In the genomic region with DNA sequence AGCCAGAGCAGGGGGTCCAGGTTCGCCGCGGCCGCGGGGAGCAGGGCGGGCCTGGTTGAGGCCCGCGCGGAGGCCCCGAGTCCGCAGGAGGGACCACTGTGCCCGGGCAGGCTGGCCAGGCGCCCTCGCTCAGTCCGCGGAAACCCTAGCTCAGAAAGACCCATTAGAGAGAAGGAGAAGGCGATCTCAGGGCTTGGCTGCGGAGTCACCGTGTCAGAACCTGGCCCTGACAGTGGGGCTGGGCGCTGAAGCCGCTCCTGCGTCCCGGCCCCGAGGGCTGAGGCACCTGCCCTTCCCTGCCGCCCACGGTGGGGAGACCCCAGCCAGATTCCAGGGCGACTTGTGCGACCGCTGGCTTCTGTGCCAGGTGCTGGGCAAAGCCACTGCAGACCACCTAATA, we compare ENCODE assay signal across 23 cellular contexts. TPM values are rescaled to one million over a fixed set of nuclear protein-coding genes. Genes with fewer than 3 reads are reported as not detected.
DNase-seq lines count a peak whose midpoint lies in the region; ATAC-seq, FAIRE-seq and TF ChIP-seq lines count a peak whose summit lies in the region.
"Had no signal": no experiment of that assay in that cellular context is flagged by ENCODE, and none has a peak within 500 bp of the region (broad histone marks: within the 10 kb centered on the region; RNA-seq: fewer than 3 reads in every experiment).

No MANE protein-coding gene starts in this region.

- H3K9me3 Mint-ChIP-seq in GM23338, result no peaks in the 10 kb centered on the region
- H3K9me3 Mint-ChIP-seq: CD4-positive, alpha-beta T cell; CD8-positive, alpha-beta memory T cell; HFFc6 had no signal

- CTCF ChIA-PET in H1 (lab: Charles Lee; ENCODE audit: partially characterized antibody), result interaction anchor here (1.1 kb wide), 1 partner anchor 251 kb away, joined by 3 read pairs; no protein-coding TSS in a partner anchor

- 95% methylated on average over 23 of the region's 29 CpGs; no CpG with 5 or more reads in 1 of the 2 experiments for WGBS in H1 (ENCODE audit: extremely low coverage in 1 of 2, insufficient coverage in 1 of 2, insufficient read length in 1 of 2, insufficient replicate concordance in 2 of 2, low coverage in 1 of 2, low lambda C conversion rate in 2 of 2, missing lambda C conversion rate in 1 of 2), 2 experiments
- WGBS in sigmoid colon, 2 donors, result 85 to 93% methylated on average over 29 of the region's 29 CpGs
- WGBS in body of pancreas, 2 donors, result 74 to 91% methylated on average over 25 to 28 of the region's 29 CpGs

- no peak overlapping the region for H2BK120ac ChIP-seq in H1 (replicated peaks; ENCODE audit: low read depth, low read length)

- H3K56ac ChIP-seq in H1 (replicated peaks; ENCODE audit: insufficient read length, low read depth, low read length), result no peak overlapping the region

- H2BK15ac ChIP-seq in H1 (ENCODE audit: low read length), result no peak overlapping the region

- H3K4me2 ChIP-seq in GM23338 (no peak overlapping the region), H1 (ENCODE audit: insufficient read depth in 1 of 2, low read depth in 2 of 2, low read length in 2 of 2) (no peak overlapping the region)
- H3K4me2 ChIP-seq: BLaER1 treated with 17β-estradiol and CSF1 and Interleukin-3, amounts not matched to agents 10 nM and 100 nM had no signal

- peak; percentile 58 for ATAC-seq in GM23338
- ATAC-seq in GM21825 (IDR thresholded peaks at IDR 0.05; ENCODE audit: unreplicated experiment), result no peak
- no peak for ATAC-seq in body of pancreas
- ATAC-seq: GM12878 had no signal

- H3K4me1 ChIP-seq in GM23338 (ENCODE audit: insufficient read depth) (no peaks in the 10 kb centered on the region), H1 (replicated peaks in 1 of 4; ENCODE audit: control insufficient read depth in 3 of 4, insufficient read depth in 4 of 4, low read length in 3 of 4) (no peaks in the 10 kb centered on the region; a peak in 1 of 7 replicates), sigmoid colon (peaks cover 0 to 9% (median 0%) of the 10 kb centered on the region in 4 donors), body of pancreas (no peaks in the 10 kb centered on the region)
- H3K4me1 ChIP-seq: BE2C; BLaER1 treated with 17β-estradiol and CSF1 and Interleukin-3, amounts not matched to agents 10 nM and 100 nM; HAP-1 had no signal

- H3K18ac ChIP-seq in H1 (ENCODE audit: extremely low read depth, low read length), result no peak overlapping the region

- H3K27ac Mint-ChIP-seq in GM23338, result no peak overlapping the region
- H3K27ac Mint-ChIP-seq: CD14-positive monocyte; CD4-positive, alpha-beta T cell; CD8-positive, alpha-beta memory T cell; HFFc6 had no signal

- no peak overlapping the region for H3K27ac ChIP-seq in GM23338 (ENCODE audit: low read depth)
- no peak overlapping the region for H3K27ac ChIP-seq in H1 (ENCODE audit: low read depth, low read length)
- H3K27ac ChIP-seq in sigmoid colon, result no peak overlapping the region
- no peak overlapping the region for H3K27ac ChIP-seq in body of pancreas
- H3K27ac ChIP-seq: 22Rv1; BLaER1 treated with 17β-estradiol and CSF1 and Interleukin-3, amounts not matched to agents 10 nM and 100 nM had no signal

- no peak overlapping the region for H2AK5ac ChIP-seq in H1 (ENCODE audit: low read depth, low read length)

- DNase-seq in GM23338 (ENCODE audit: low spot score) (no peak), H1 (ENCODE audit: low read depth in 1 of 2, low spot score in 2 of 2) (no peak), sigmoid colon (peak; percentile 47), retina (no peak), body of pancreas (no peak)
- DNase-seq: AML-193; BE2C; CD4-positive, alpha-beta T cell; CD8-positive, alpha-beta memory T cell; DMS 273 treated with DMSO at 0.1 percent for 48 hours; DMS79; EL; GDM1; HFFc6 had no signal

- H3K9me3 ChIP-seq in H1 (ENCODE audit: insufficient read depth in 2 of 2, low read depth in 1 of 2, low read length in 1 of 2) (no peaks in the 10 kb centered on the region), sigmoid colon (no peaks in the 10 kb centered on the region), body of pancreas (no peaks in the 10 kb centered on the region)
- H3K9me3 ChIP-seq: BE2C, HAP-1 had no signal

- H3K79me1 ChIP-seq in H1 (ENCODE audit: low read depth, low read length), result no peaks in the 10 kb centered on the region

- no peaks in the 10 kb centered on the region for H3F3A ChIP-seq in GM23338 (replicated peaks; ENCODE audit: low read depth)

- H3K4me3 ChIP-seq in GM23338, result no peak overlapping the region
- H3K4me3 ChIP-seq in H1 (ENCODE audit: extremely low read depth in 1 of 4, insufficient read depth in 2 of 4, low read depth in 3 of 4, low read length in 4 of 4), result no peak overlapping the region
- H3K4me3 ChIP-seq in sigmoid colon, result no peak overlapping the region
- no peak overlapping the region for H3K4me3 ChIP-seq in body of pancreas
- H3K4me3 ChIP-seq: BLaER1 treated with 17β-estradiol and CSF1 and Interleukin-3, amounts not matched to agents 10 nM and 100 nM; GM12878; HAP-1 had no signal

- H3K79me2 ChIP-seq in GM23338 (replicated peaks; ENCODE audit: insufficient read depth) (no peaks in the 10 kb centered on the region), H1 (ENCODE audit: control insufficient read depth in 1 of 2, insufficient read depth in 2 of 2, low read length in 2 of 2) (no peaks in the 10 kb centered on the region)

- H2BK12ac ChIP-seq in H1 (ENCODE audit: low read depth, low read length), result no peak overlapping the region

- no peak for TF ChIP-seq RAD21 in H1 (IDR thresholded peaks at IDR 0.05 in 1 of 2, conservative IDR thresholded peaks at IDR 0.05 in 1 of 2; ENCODE audit: low read depth in 2 of 2, low read length in 2 of 2)

- no peak overlapping the region for H3K4ac ChIP-seq in H1 (replicated peaks; ENCODE audit: insufficient read length, low read depth, low read length)

- no peak overlapping the region for H3K23ac ChIP-seq in H1 (ENCODE audit: insufficient read length)

- intact Hi-C loops in sigmoid colon (cut with DNase I), result no loop called here
- intact Hi-C loops in body of pancreas (cut with DNase I), result no loop called here

- no peaks in the 10 kb centered on the region for H3K4me1 Mint-ChIP-seq in GM23338
- H3K4me1 Mint-ChIP-seq: CD14-positive monocyte; CD8-positive, alpha-beta memory T cell had no signal

- H4K8ac ChIP-seq in H1 (ENCODE audit: extremely low read depth, insufficient read depth, low read length), result no peak overlapping the region

- TF ChIP-seq EP300 in H1 (IDR thresholded peaks at IDR 0.05; ENCODE audit: borderline replicate concordance in 1 of 2, low read depth in 2 of 2, low read length in 2 of 2), result no peak
- no peak for TF ChIP-seq EP300 in sigmoid colon (IDR thresholded peaks at IDR 0.05)

- no peaks in the 10 kb centered on the region for H3K9me2 ChIP-seq in GM23338 (ENCODE audit: insufficient read depth)

- peak overlapping the region; percentile 18 for H4K91ac ChIP-seq in H1 (replicated peaks; ENCODE audit: insufficient read length, low read length)

- peaks cover 3% of the 10 kb centered on the region for H3K27me3 Mint-ChIP-seq in GM23338 (ENCODE audit: insufficient read depth, low read depth, poor library complexity)

- no peak for FAIRE-seq in H1 (lab: Jason Lieb, UNC)
- FAIRE-seq: A204.1, D721Med, GM12878, GM19239 had no signal

- no peaks in the 10 kb centered on the region for H3K27me3 ChIP-seq in GM23338 (ENCODE audit: insufficient read depth)
- H3K27me3 ChIP-seq in H1 (replicated peaks in 1 of 4; ENCODE audit: control insufficient read depth in 3 of 4, extremely low read depth in 1 of 4, insufficient read depth in 3 of 4, low read length in 3 of 4), result no peaks in the 10 kb centered on the region
- no peaks in the 10 kb centered on the region for H3K27me3 ChIP-seq in sigmoid colon
- no peaks in the 10 kb centered on the region for H3K27me3 ChIP-seq in body of pancreas
- H3K27me3 ChIP-seq: BE2C; BLaER1 treated with 17β-estradiol and CSF1 and Interleukin-3, amounts not matched to agents 10 nM and 100 nM had no signal

- TF ChIP-seq CTCF in GM23338 (conservative IDR thresholded peaks at IDR 0.05; ENCODE audit: low read depth in 2 of 2) (no peak), H1 (IDR thresholded peaks at IDR 0.05; ENCODE audit: control extremely low read depth in 1 of 3, insufficient read depth in 1 of 3, low read depth in 1 of 3, low read length in 3 of 3) (no peak), sigmoid colon (IDR thresholded peaks at IDR 0.05) (no peak), body of pancreas (IDR thresholded peaks at IDR 0.05) (no peak)

- H3K36me3 ChIP-seq in GM23338 (ENCODE audit: insufficient read depth) (no peaks in the 10 kb centered on the region), H1 (ENCODE audit: control insufficient read depth in 2 of 4, insufficient read depth in 4 of 4, low read length in 3 of 4) (no peaks in the 10 kb centered on the region), sigmoid colon (no peaks in the 10 kb centered on the region), body of pancreas (replicated peaks in 1 of 2; ENCODE audit: insufficient read depth in 1 of 2, low read depth in 2 of 2) (no peaks in the 10 kb centered on the region)
- H3K36me3 ChIP-seq: BE2C; BLaER1 treated with 17β-estradiol and CSF1 and Interleukin-3, amounts not matched to agents 10 nM and 100 nM; HAP-1 had no signal

- no peaks in the 10 kb centered on the region for H3K23me2 ChIP-seq in H1 (ENCODE audit: low read depth, low read length)

- H3K14ac ChIP-seq in H1 (ENCODE audit: insufficient read length), result no peak overlapping the region

- peak overlapping the region; percentile 90 for H2AFZ ChIP-seq in GM23338
- H2AFZ ChIP-seq in H1 (ENCODE audit: low read length), result no peak overlapping the region

- no peaks in the 10 kb centered on the region for H4K20me1 ChIP-seq in GM23338 (replicated peaks; ENCODE audit: insufficient read depth)
- H4K20me1 ChIP-seq in H1 (replicated peaks in 1 of 2; ENCODE audit: control insufficient read depth in 1 of 2, insufficient read depth in 2 of 2, low read length in 2 of 2), result no peaks in the 10 kb centered on the region
- H4K20me1 ChIP-seq: BLaER1 treated with 17β-estradiol and CSF1 and Interleukin-3, amounts not matched to agents 10 nM and 100 nM had no signal

- no peak overlapping the region for H4K5ac ChIP-seq in H1 (ENCODE audit: insufficient read length, low read depth, low read length)

- POLR2A ChIA-PET in H1 (lab: Charles Lee; ENCODE audit: partially characterized antibody), result interaction anchor here (0.8 kb wide), 1 partner anchor 11 kb away, joined by 4 read pairs; no protein-coding TSS in a partner anchor

- H2BK5ac ChIP-seq in H1 (ENCODE audit: low read depth, low read length), result no peak overlapping the region

- H3K9ac ChIP-seq in H1 (replicated peaks in 1 of 4; ENCODE audit: extremely low read depth in 1 of 4, low read depth in 3 of 4, low read length in 3 of 4), result no peak overlapping the region
- H3K9ac ChIP-seq: BLaER1 treated with 17β-estradiol and CSF1 and Interleukin-3, amounts not matched to agents 10 nM and 100 nM had no signal

- H3K4me3 Mint-ChIP-seq in GM23338, result no peak overlapping the region
- H3K4me3 Mint-ChIP-seq: CD14-positive monocyte; CD4-positive, alpha-beta T cell; CD8-positive, alpha-beta memory T cell; HFFc6 had no signal

- TF ChIP-seq POLR2A in H1 (IDR thresholded peaks at IDR 0.05; ENCODE audit: control extremely low read depth in 1 of 2, low read depth in 2 of 2, low read length in 2 of 2), result no peak
- no peak for TF ChIP-seq POLR2A in sigmoid colon (IDR thresholded peaks at IDR 0.05)
- TF ChIP-seq POLR2A in body of pancreas (IDR thresholded peaks at IDR 0.05), result no peak

- H3K36me3 Mint-ChIP-seq in GM23338 (ENCODE audit: low read depth), result no peaks in the 10 kb centered on the region
- H3K36me3 Mint-ChIP-seq: CD14-positive monocyte; CD8-positive, alpha-beta memory T cell had no signal

- H2BK20ac ChIP-seq in H1 (ENCODE audit: low read length), result no peak overlapping the region

RNA-seq across cellular contexts. Expression of a gene that starts 14.2 kb away (rescaled TPM):
- total RNA-seq in GM23338 (2014; rRNA removed; shearing (Covaris generic)), result 4.5 TPM in 2 replicates
- 1.5 and 1.9 TPM in 2 replicates for polyA plus RNA-seq in GM23338 (2016; fragmentation: Nextera tagmentation; extraction: Ambion mirVana)
- 5.8 and 6.0 TPM in 2 replicates for total RNA-seq in H1 (2021; fragmentation: NEBNext Ultra II Directional; extraction: Animal tissue kit (Norgen Biotek cat#: 25700))
- polyA plus RNA-seq in H1 (2011; rRNA removed), result 1.9 and 2.8 TPM in 2 replicates
- 1.9 TPM for polyA plus RNA-seq in H1 (2011; cell fraction: cytosol; rRNA removed)
- 6.7 TPM for polyA plus RNA-seq in H1 (2011; cell fraction: nucleus; rRNA removed)
- polyA plus RNA-seq in H1 (2012, experiment 1 of 2), result 1.9 to 2.7 TPM (median 2.4 TPM) in 4 replicates
- 0.39 TPM for polyA plus RNA-seq in H1 (2012, experiment 2 of 2)
- polyA plus RNA-seq in H1 (2013, experiment 1 of 2), result 3.8 TPM
- polyA plus RNA-seq in H1 (2013, experiment 2 of 2), result 3.7 TPM
- polyA minus RNA-seq in H1 (2011; rRNA and poly(A)+ RNA removed), result 6.6 and 7.1 TPM in 2 replicates
- 8.6 TPM for polyA minus RNA-seq in H1 (2011; cell fraction: cytosol; rRNA and poly(A)+ RNA removed)
- 5.3 TPM for polyA minus RNA-seq in H1 (2011; cell fraction: nucleus; rRNA and poly(A)+ RNA removed)
- total RNA-seq in sigmoid colon, result 10 to 100 TPM; 35.6 to 61.5 (median 40.8) TPM
- 10 to 100 TPM in 1 of 3 donors, 1 to 10 TPM in 2; 3.6 to 10.7 (median 5.5) TPM for polyA plus RNA-seq in sigmoid colon
- 10 to 100 TPM; 42.5 to 44.2 TPM for total RNA-seq in body of pancreas
- total RNA-seq: CD4-positive, alpha-beta T cell; CD8-positive, alpha-beta memory T cell had no signal
- polyA plus RNA-seq: CD14-positive monocyte; CD8-positive, alpha-beta memory T cell had no signal
